14 cellular contexts compared by ENCODE assay signal in genomic region chr13:40586886-40587285, GRCh38.
DNase-seq lines count a peak whose midpoint lies in the region; ATAC-seq and TF ChIP-seq lines count a peak whose summit lies in the region.
"Had no signal": no experiment of that assay in that cellular context is flagged by ENCODE, and none has a peak within 500 bp of the region (broad histone marks: within the 10 kb centered on the region; RNA-seq: fewer than 3 reads in every experiment).

No MANE protein-coding gene starts in this region.

- H3F3A ChIP-seq in SU-DHL-6 (ENCODE audit: insufficient read depth): peaks cover 52% of the 10 kb centered on the region

- H3K27me3 ChIP-seq in SU-DHL-6 (ENCODE audit: low read length) (no peaks in the 10 kb centered on the region), suprapubic skin (no peaks in the 10 kb centered on the region), testis (no peaks in the 10 kb centered on the region)

- H3K9me2 ChIP-seq in SU-DHL-6 (replicated peaks; ENCODE audit: insufficient read depth, low read length): no peaks in the 10 kb centered on the region

- peaks cover 100% of the 10 kb centered on the region for H3K79me2 ChIP-seq in SU-DHL-6 (ENCODE audit: insufficient read depth, low read length)

- no peaks in the 10 kb centered on the region for H3K36me3 ChIP-seq in SU-DHL-6 (ENCODE audit: low read length)
- no peaks in the 10 kb centered on the region for H3K36me3 ChIP-seq in suprapubic skin
- no peaks in the 10 kb centered on the region for H3K36me3 ChIP-seq in testis (ENCODE audit: low read depth, missing control alignments)

- H3K9me3 ChIP-seq in SU-DHL-6 (ENCODE audit: insufficient read depth, low read length): no peaks in the 10 kb centered on the region; the same call in 1 of the 2 replicates
- H3K9me3 ChIP-seq in suprapubic skin: no peaks in the 10 kb centered on the region
- H3K9me3 ChIP-seq in testis: no peaks in the 10 kb centered on the region

- peaks cover 16% of the 10 kb centered on the region for H4K20me1 ChIP-seq in SU-DHL-6 (ENCODE audit: low read depth, low read length)

- H3K4me3 ChIP-seq in SU-DHL-6 (ENCODE audit: insufficient read depth, low read length, poor library complexity, severe bottlenecking) (no peak overlapping the region), fibroblast of pulmonary artery (replicated peaks; ENCODE audit: low read depth, low read length) (no peak overlapping the region), suprapubic skin (no peak overlapping the region), testis (no peak overlapping the region)

- H3K27ac ChIP-seq in SU-DHL-6 (ENCODE audit: low read depth, low read length): peak overlapping the region; percentile 92
- H3K27ac ChIP-seq in suprapubic skin: no peak overlapping the region
- H3K27ac ChIP-seq in testis: no peak overlapping the region

- H3K9ac ChIP-seq in SU-DHL-6 (ENCODE audit: low read length): no peak overlapping the region

- no peak for ATAC-seq in GM18873 (IDR thresholded peaks at IDR 0.05; ENCODE audit: low FRiP score, unreplicated experiment)
- ATAC-seq: SK-N-SH treated with all-trans-retinoic acid at 6 μM for 48 hours had no signal

- TF ChIP-seq POLR2A in suprapubic skin (IDR thresholded peaks at IDR 0.05) (no peak), testis (IDR thresholded peaks at IDR 0.05) (no peak)

- H3K4me1 ChIP-seq in suprapubic skin (peaks cover 59% of the 10 kb centered on the region), testis (peaks cover 16% of the 10 kb centered on the region)

- H3K4me2 ChIP-seq in SU-DHL-6 (ENCODE audit: low read depth, low read length, poor library complexity, severe bottlenecking): peak overlapping the region; percentile 87

- intact Hi-C loops in testis (cut with DNase I; ENCODE audit: low total_unique reads): no loop called here

- 43% methylated on average over 2 of the region's 2 CpGs for whole genome bisulfite sequencing in suprapubic skin
- WGBS in testis, 2 donors: 42 to 50% methylated on average over 2 of the region's 2 CpGs

- TF ChIP-seq CTCF in SU-DHL-6 (IDR thresholded peaks at IDR 0.05; ENCODE audit: insufficient read depth, low read length, poor library complexity, severe bottlenecking): no peak
- peak; percentile 13 for TF ChIP-seq CTCF in fibroblast of pulmonary artery (IDR thresholded peaks at IDR 0.05; ENCODE audit: low read length, missing control alignments)
- no peak for TF ChIP-seq CTCF in suprapubic skin (IDR thresholded peaks at IDR 0.05)
- TF ChIP-seq CTCF in testis (IDR thresholded peaks at IDR 0.05): peak in 1 of 3 experiments; percentile 16

- TF ChIP-seq EP300 in suprapubic skin (IDR thresholded peaks at IDR 0.05): no peak

- peak; percentile 16 for DNase-seq in G401 (ENCODE audit: low spot score)
- DNase-seq in fibroblast of pulmonary artery (ENCODE audit: low read depth): peak; percentile 46
- DNase-seq in putamen (ENCODE audit: low spot score): peak; percentile 65
- DNase-seq in suprapubic skin (ENCODE audit: low spot score in 2 of 2): no peak
- no peak for DNase-seq in stimulated activated CD4-positive, alpha-beta T cell treated with anti-CD3 and anti-CD28 coated beads, Interleukin-4, amount 100 ng/mL, for 4 hours
- no peak for DNase-seq in testis
- DNase-seq: activated CD4-positive, CD25-positive, alpha-beta regulatory T cell treated with anti-CD3 and anti-CD28 coated beads, Interleukin-2, amount 50 U/mL, for 72 hours; activated gamma-delta T cell; NCI-H1105; NCI-H748 treated with DMSO at 0.1 percent for 48 hours; stimulated activated CD4-positive, alpha-beta T cell treated with anti-CD3 and anti-CD28 coated beads, Interleukin-15, amount 100 ng/mL, for 24 hours had no signal

- H2AFZ ChIP-seq in SU-DHL-6 (ENCODE audit: low read depth, low read length, severe bottlenecking): no peak overlapping the region

- in situ Hi-C loops in G401 (cut with HindIII; ENCODE audit: low sequenced_read_pairs): no loop called here

Comparison
In these comparisons a context has a peak if more than half of its experiments do, and no peak if none do; other contexts are left out.
1. DNase-seq: peak in G401 (single experiment), fibroblast of pulmonary artery (single experiment) and putamen (single experiment); none in suprapubic skin (0 of 2), stimulated activated CD4-positive, alpha-beta T cell treated with anti-CD3 and anti-CD28 coated beads, Interleukin-4, amount 100 ng/mL, for 4 hours (0 of 2) and testis (single experiment).